25 cellular contexts compared by ENCODE assay signal in genomic region chr13:33725340-33725739, GRCh38.
"Had no signal": no experiment of that assay in that cellular context is flagged by ENCODE, and none has a peak within 500 bp of the region (broad histone marks: within the 10 kb centered on the region; RNA-seq: fewer than 3 reads in every experiment).

No MANE protein-coding gene starts in this region.

- H3K27ac ChIP-seq: heart left ventricle, ovary, right atrium auricular region, right lobe of liver, testis, thyroid gland had no signal

- DNase-seq: heart left ventricle; hypothalamus; immature natural killer cell; kidney; left colon; left ventricle myocardium superior; midbrain; mucosa of descending colon; naive thymus-derived CD4-positive, alpha-beta T cell; ovary; right lobe of liver; stimulated activated CD4-positive, alpha-beta T cell treated with anti-CD3 and anti-CD28 coated beads, Interleukin-1b, Interleukin-23, amount 100 ng/mL, for 48 hours; stimulated activated CD4-positive, alpha-beta T cell treated with anti-CD3 and anti-CD28 coated beads, Interleukin-2, amount 100 ng/mL, for 48 hours; stimulated activated naive B cell treated with anti-CD40 and anti-IgM and Interleukin-4, amounts not matched to agents 10 μg/mL and 1 μg/mL and 100 μg/mL, for 72 hours; stimulated activated naive CD8-positive, alpha-beta T cell treated with anti-CD3 and anti-CD28 coated beads, Interleukin-15, Interleukin-2, amounts not matched to agents 100 U/mL and 50 U/mL, for 24 hours; stomach; testis; thyroid gland; transverse colon had no signal

- H3K36me3 ChIP-seq: heart left ventricle, ovary, right atrium auricular region, right lobe of liver, stomach, thyroid gland, transverse colon, upper lobe of left lung had no signal

- ATAC-seq: heart left ventricle; left colon; left ventricle myocardium superior; mucosa of descending colon; naive thymus-derived CD4-positive, alpha-beta T cell; natural killer cell treated with Interleukin-12 subunit alpha and Interleukin-12 subunit beta and Interleukin-15 and Interleukin-18, amount 100 ng/mL, for 72 hours; right lobe of liver; stimulated activated naive B cell treated with anti-CD40 and anti-IgM and Interleukin-4, amounts not matched to agents 10 μg/mL and 1 μg/mL and 100 μg/mL, for 72 hours; stimulated activated naive CD8-positive, alpha-beta T cell treated with anti-CD3 and anti-CD28 coated beads, Interleukin-15, Interleukin-2, amounts not matched to agents 100 U/mL and 50 U/mL, for 24 hours had no signal

- H3K4me3 ChIP-seq: heart left ventricle, mucosa of descending colon, ovary, right atrium auricular region, right lobe of liver, smooth muscle cell, stomach, testis, thyroid gland, transverse colon, upper lobe of left lung had no signal

- H3K9me3 ChIP-seq: mucosa of descending colon, ovary, right lobe of liver, stomach, testis, thyroid gland, transverse colon, upper lobe of left lung had no signal

- H3K4me2 ChIP-seq: smooth muscle cell had no signal

- H3K27me3 ChIP-seq: heart left ventricle, ovary, right atrium auricular region, right lobe of liver, stomach, testis, thyroid gland, transverse colon, upper lobe of left lung had no signal

- FAIRE-seq: islet of Langerhans, kidney, urothelium cell line had no signal
